ENCODE assay signal across 1 cellular context in the genomic region with DNA sequence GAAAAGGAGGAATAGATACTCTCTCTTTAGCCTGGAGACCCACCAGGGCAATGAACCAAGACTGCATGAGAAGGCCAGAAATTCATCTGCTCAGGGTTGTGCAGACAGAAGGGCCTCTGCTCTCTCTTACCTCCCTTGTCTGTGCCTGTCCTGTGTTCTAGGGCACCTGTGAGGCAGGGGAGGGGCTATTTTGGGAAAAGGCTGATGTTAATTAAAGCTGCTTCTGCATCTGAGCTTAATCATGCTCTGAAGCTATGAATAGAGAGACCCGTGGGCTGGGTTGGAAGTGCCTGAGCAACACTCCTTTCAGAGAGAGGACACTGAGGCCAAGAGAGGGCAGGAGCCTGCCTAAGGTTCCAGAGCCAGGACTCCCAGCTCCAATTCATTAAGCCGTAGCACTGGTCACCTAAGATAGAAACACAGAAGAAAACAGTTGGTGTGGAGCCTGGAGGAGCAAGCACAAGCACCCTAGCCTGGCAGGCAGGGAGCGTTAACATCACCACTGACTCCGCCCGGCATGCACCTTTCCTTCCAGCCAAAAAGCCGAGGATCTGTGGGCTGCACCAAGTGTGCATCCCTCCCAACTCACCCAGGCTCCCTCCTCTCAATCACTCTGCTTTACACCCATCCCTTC.
TF ChIP-seq lines count a peak whose summit lies in the region.

No MANE protein-coding gene starts in this region.

TF ChIP-seq in H1, 55 proteins besides CTCF, POLR2A, EP300 and RAD21:
- TF ChIP-seq SIN3A (conservative IDR thresholded peaks at IDR 0.05 in 1 of 2, IDR thresholded peaks at IDR 0.05 in 1 of 2; ENCODE audit: low read depth in 1 of 2, low read length in 2 of 2) = no peak
- no peak for TF ChIP-seq CBX8 (IDR thresholded peaks at IDR 0.05; ENCODE audit: borderline replicate concordance, low read depth, low read length)
- no peak for TF ChIP-seq SIRT6 (IDR thresholded peaks at IDR 0.05; ENCODE audit: low read length)
- TF ChIP-seq HDAC6 (IDR thresholded peaks at IDR 0.05; ENCODE audit: low read depth, low read length) = no peak
- TF ChIP-seq BRCA1 (IDR thresholded peaks at IDR 0.05; ENCODE audit: low read depth, low read length) = no peak
